In the genomic region with DNA sequence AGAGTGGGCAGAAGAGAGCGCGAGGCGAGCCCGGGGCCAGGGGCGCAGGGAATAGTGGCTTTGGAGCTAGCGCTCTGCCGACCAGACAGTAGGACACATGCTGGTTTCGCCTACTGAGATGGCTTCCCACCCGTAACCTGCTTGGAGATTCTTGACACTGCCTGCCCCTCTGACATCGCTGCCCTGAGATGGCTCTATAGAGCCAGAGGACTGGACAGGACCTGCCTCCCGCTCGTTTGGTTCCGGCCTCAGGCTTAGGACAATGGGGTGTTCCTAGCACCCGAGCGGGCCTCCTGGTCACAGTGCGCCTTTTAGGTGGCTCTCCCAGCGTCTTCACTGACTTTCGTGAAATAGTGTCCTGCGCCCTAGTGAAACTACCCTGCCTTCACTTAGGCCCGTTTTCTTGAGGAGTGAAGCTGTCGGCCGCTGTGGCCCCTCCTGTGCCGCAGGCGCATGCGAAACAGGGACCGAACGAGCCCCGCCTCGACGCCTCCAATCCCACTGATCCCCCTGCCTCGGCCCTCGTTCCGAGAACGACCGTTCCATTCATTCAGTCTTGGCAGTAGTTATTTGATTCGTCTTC, we compare ENCODE assay signal across 7 cellular contexts. TPM values are rescaled to one million over a fixed set of nuclear protein-coding genes. Genes with fewer than 3 reads are reported as not detected.
DNase-seq lines count a peak whose midpoint lies in the region; ATAC-seq and TF ChIP-seq lines count a peak whose summit lies in the region.

No MANE protein-coding gene starts in this region.

- no peak for TF ChIP-seq CTCF in WERI-Rb-1 (IDR thresholded peaks at IDR 0.05; ENCODE audit: low read depth, low read length)
- TF ChIP-seq CTCF in chondrocyte (IDR thresholded peaks at IDR 0.05): no peak

- H3K9me3 ChIP-seq in WERI-Rb-1 (ENCODE audit: severe bottlenecking): no peaks in the 10 kb centered on the region

- H3K9me3 Mint-ChIP-seq in chondrocyte (ENCODE audit: low read depth): peaks cover 11% of the 10 kb centered on the region

- peaks cover 12% of the 10 kb centered on the region; the same call in 1 of the 2 replicates for H3K36me3 ChIP-seq in WERI-Rb-1

- peak; percentile 12 for ATAC-seq in GM18511 (IDR thresholded peaks at IDR 0.05; ENCODE audit: unreplicated experiment)
- peak; percentile 4 for ATAC-seq in HG03442 (IDR thresholded peaks at IDR 0.05; ENCODE audit: unreplicated experiment)
- peak; percentile 9 for ATAC-seq in left lobe of liver

- H3K4me3 ChIP-seq in WERI-Rb-1 (ENCODE audit: low read depth, low read length): peak overlapping the region; percentile 85

- H3K36me3 Mint-ChIP-seq in chondrocyte (ENCODE audit: low read depth): peaks cover 2% of the 10 kb centered on the region

- peaks cover 22% of the 10 kb centered on the region for H3K4me1 Mint-ChIP-seq in chondrocyte (ENCODE audit: low read depth)

- H3K27me3 ChIP-seq in WERI-Rb-1 (ENCODE audit: insufficient read depth, low read depth, severe bottlenecking): peaks cover 15% of the 10 kb centered on the region

- H3K4me3 Mint-ChIP-seq in chondrocyte (ENCODE audit: unreplicated experiment): peak overlapping the region; percentile 96

- peak overlapping the region; percentile 99 for H3K27ac Mint-ChIP-seq in chondrocyte (ENCODE audit: unreplicated experiment)

- H3K27ac ChIP-seq in WERI-Rb-1: peak overlapping the region; percentile 83

- no peaks in the 10 kb centered on the region for H3K27me3 Mint-ChIP-seq in chondrocyte (ENCODE audit: low read depth)

- DNase-seq in WERI-Rb-1: peak; percentile 25
- no peak for DNase-seq in chondrocyte (ENCODE audit: low spot score)
- peak; percentile 43 for DNase-seq in left lobe of liver (ENCODE audit: low spot score)
- DNase-seq in stimulated activated CD8-positive, alpha-beta memory T cell treated with anti-CD3 and anti-CD28 coated beads, Interleukin-4, amount 100 ng/mL, for 48 hours: peak; percentile 47
- DNase-seq in NCI-H2029 (lab: John Stamatoyannopoulos, UW): no peak

RNA-seq across cellular contexts. Expression of a gene that starts 0.6 kb away (rescaled TPM):
- total RNA-seq in chondrocyte: 26.4 to 31.3 TPM (median 27.9 TPM) in 3 replicates
- total RNA-seq in left lobe of liver: 13.2 TPM

Comparison
In these comparisons a context has a peak if more than half of its experiments do, and no peak if none do; other contexts are left out.
1. DNase-seq: peak in WERI-Rb-1 (single experiment), left lobe of liver (single experiment) and stimulated activated CD8-positive, alpha-beta memory T cell treated with anti-CD3 and anti-CD28 coated beads, Interleukin-4, amount 100 ng/mL, for 48 hours (single experiment); none in chondrocyte (single experiment) and NCI-H2029 (single experiment).
2. Peak in every context shown above with its lines, with median percentiles within 50 percentile points of each other: ATAC-seq.